1 cellular context compared by ENCODE assay signal in the genomic region with DNA sequence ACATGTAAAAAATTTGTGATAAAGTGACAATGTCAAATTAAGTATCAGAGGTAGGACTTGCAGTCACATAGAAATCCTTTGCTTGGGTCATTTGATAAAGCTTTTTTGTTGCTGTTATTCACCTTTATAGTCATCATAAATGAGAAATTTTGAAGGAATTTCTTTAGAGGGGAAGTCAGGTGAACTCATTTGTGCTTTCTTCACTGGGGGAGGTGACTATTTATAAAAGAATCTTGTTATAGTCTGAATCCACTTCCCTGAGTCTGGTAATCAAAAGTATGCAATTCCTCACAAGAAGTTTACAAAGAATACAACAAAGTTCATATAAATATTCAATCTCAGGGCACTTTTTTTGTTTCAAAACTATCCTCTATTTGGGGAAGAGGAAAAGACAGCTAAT.
TF ChIP-seq lines count a peak whose summit lies in the region.

No MANE protein-coding gene starts in this region.

TF ChIP-seq in liver, 16 proteins besides CTCF, POLR2A, EP300 and RAD21 (continued from another document):
- no peak for TF ChIP-seq ATF3 (IDR thresholded peaks at IDR 0.05)
- TF ChIP-seq RXRA (IDR thresholded peaks at IDR 0.05) = no peak
- no peak for TF ChIP-seq HNF4G (IDR thresholded peaks at IDR 0.05)
- no peak for TF ChIP-seq YY1 (IDR thresholded peaks at IDR 0.05)
- TF ChIP-seq GABPA (IDR thresholded peaks at IDR 0.05 in 1 of 2, conservative IDR thresholded peaks at IDR 0.05 in 1 of 2) = no peak
